8 cellular contexts compared by ENCODE assay signal in genomic region chr12:53097564-53098353, GRCh38. TPM values are rescaled to one million over a fixed set of nuclear protein-coding genes. Genes with fewer than 3 reads are reported as not detected.
DNase-seq lines count a peak whose midpoint lies in the region; ATAC-seq and TF ChIP-seq lines count a peak whose summit lies in the region.

A gene with protein sequence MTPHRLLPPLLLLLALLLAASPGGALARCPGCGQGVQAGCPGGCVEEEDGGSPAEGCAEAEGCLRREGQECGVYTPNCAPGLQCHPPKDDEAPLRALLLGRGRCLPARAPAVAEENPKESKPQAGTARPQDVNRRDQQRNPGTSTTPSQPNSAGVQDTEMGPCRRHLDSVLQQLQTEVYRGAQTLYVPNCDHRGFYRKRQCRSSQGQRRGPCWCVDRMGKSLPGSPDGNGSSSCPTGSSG (plus strand): TSS chr12:53097667. CDS start chr12:53097718, 51 bp downstream.

- intact Hi-C loops in right lobe of liver (cut with DNase I), result loop anchor here in 1 of 2 donors (5.0 kb wide), 1 partner anchor 35 kb away; no protein-coding TSS in a partner anchor

- peak; percentile 50 to 71 for DNase-seq in NCI-H2081 (lab: John Stamatoyannopoulos, UW)
- DNase-seq in NCI-H2081 treated with DMSO at 0.1 percent for 48 hours (lab: John Stamatoyannopoulos, UW), result no peak
- peak; percentile 13 for DNase-seq in NCI-H1092 (lab: John Stamatoyannopoulos, UW)
- DNase-seq in activated CD4-positive, alpha-beta T cell treated with anti-CD3 and anti-CD28 coated beads for 4 hours, result peak; percentile 41 to 51
- DNase-seq in coronary artery (ENCODE audit: low spot score), result no peak
- DNase-seq in right lobe of liver, result peak in 2 of 3 donors; percentile 63 to 69
- DNase-seq in stimulated activated CD4-positive, alpha-beta T cell treated with anti-CD3 and anti-CD28 coated beads, Interleukin-4, amount 100 ng/mL, for 48 hours (ENCODE audit: low read depth in 2 of 2), result peak; percentile 51 to 67

- H3K36me3 ChIP-seq in right lobe of liver, result no peaks in the 10 kb centered on the region

- no peak for TF ChIP-seq POLR2A in right lobe of liver (IDR thresholded peaks at IDR 0.05)

- H3K27me3 ChIP-seq in right lobe of liver, result no peaks in the 10 kb centered on the region

- H3K4me3 ChIP-seq in coronary artery, result peak within 1 kb of the TSS; percentile 88
- H3K4me3 ChIP-seq in right lobe of liver, result peak within 1 kb of the TSS; percentile 30 to 49 (median 43)

- peaks cover 0 to 26% (median 9%) of the 10 kb centered on the region in 4 donors for H3K4me1 ChIP-seq in right lobe of liver

- WGBS in right lobe of liver (ENCODE audit: insufficient coverage, low coverage, low lambda C conversion rate, missing lambda C conversion rate), result 0% methylated on average over 8 of the region's 51 CpGs

- ATAC-seq in right lobe of liver, result peak; percentile 38 to 64 (median 54)
- no peak for ATAC-seq in GM21737 (IDR thresholded peaks at IDR 0.05; ENCODE audit: unreplicated experiment)

- TF ChIP-seq CTCF in coronary artery (IDR thresholded peaks at IDR 0.05) (no peak), right lobe of liver (IDR thresholded peaks at IDR 0.05) (peak in 1 of 4 donors; percentile 18)

- no peaks in the 10 kb centered on the region for H3K9me3 ChIP-seq in right lobe of liver

- H3K27ac ChIP-seq in coronary artery, result peak within 1 kb of the TSS; percentile 93 to 99
- peak within 1 kb of the TSS; percentile 24 to 47 (median 44) for H3K27ac ChIP-seq in right lobe of liver

RNA-seq across cellular contexts. Expression of the gene that starts here (rescaled TPM):
- 10 to 100 TPM in 2 of 6 experiments, 1 to 10 TPM in 4; 1.7 to 25.4 (median 4.9) TPM for total RNA-seq in right lobe of liver

Comparison
In these comparisons a context has a peak if more than half of its experiments do, and no peak if none do; other contexts are left out.
1. DNase-seq: peak in NCI-H2081 (2 of 2), NCI-H1092 (single experiment), activated CD4-positive, alpha-beta T cell treated with anti-CD3 and anti-CD28 coated beads for 4 hours (2 of 2), right lobe of liver (2 of 3) and stimulated activated CD4-positive, alpha-beta T cell treated with anti-CD3 and anti-CD28 coated beads, Interleukin-4, amount 100 ng/mL, for 48 hours (2 of 2); none in NCI-H2081 treated with DMSO at 0.1 percent for 48 hours (single experiment) and coronary artery (single experiment).